In the genomic region with DNA sequence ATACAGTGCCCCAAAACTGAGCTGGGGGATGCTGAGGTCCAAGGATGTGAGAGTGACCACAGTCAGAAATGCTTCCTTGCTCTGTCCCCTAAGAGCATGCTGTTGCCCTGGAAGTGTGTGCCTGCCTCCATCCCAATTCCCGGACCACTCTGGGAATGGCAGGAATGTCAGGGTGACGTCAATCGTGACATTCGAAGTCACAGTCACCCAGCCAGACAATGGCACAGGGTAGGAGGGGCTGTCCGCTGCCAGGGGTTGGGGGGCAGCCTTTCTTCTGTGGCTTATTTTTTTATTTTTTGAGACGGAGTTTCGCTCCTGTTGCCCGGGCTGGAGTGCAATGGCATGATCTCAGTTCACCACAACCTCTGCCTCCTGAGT, we compare ENCODE assay signal across 18 cellular contexts. TPM values are rescaled to one million over a fixed set of nuclear protein-coding genes. Genes with fewer than 3 reads are reported as not detected.
DNase-seq lines count a peak whose midpoint lies in the region; ATAC-seq and TF ChIP-seq lines count a peak whose summit lies in the region.
"Had no signal": no experiment of that assay in that cellular context is flagged by ENCODE, and none has a peak within 500 bp of the region (broad histone marks: within the 10 kb centered on the region; RNA-seq: fewer than 3 reads in every experiment).

No MANE protein-coding gene starts in this region.

- H3K79me2 ChIP-seq in ACC112 (ENCODE audit: control insufficient read depth, insufficient read depth, low read length, unreplicated experiment) (no peaks in the 10 kb centered on the region), fibroblast of lung (ENCODE audit: control insufficient read depth, insufficient read depth, low read length) (peaks cover 6% of the 10 kb centered on the region)

- H3K36me3 ChIP-seq in ACC112 (ENCODE audit: insufficient read depth, low read length) (peaks cover 33% of the 10 kb centered on the region; the same call in 1 of the 2 replicates), fibroblast of lung (ENCODE audit: control insufficient read depth, insufficient read depth, low read length) (peaks cover 51% of the 10 kb centered on the region), rectal smooth muscle tissue (ENCODE audit: control insufficient read depth, insufficient read depth, low read length) (peaks cover 71% of the 10 kb centered on the region)

- peaks cover 22% of the 10 kb centered on the region for H3K4me1 ChIP-seq in ACC112 (ENCODE audit: control insufficient read depth, insufficient read depth, low read length, unreplicated experiment)
- H3K4me1 ChIP-seq in fibroblast of lung (ENCODE audit: control insufficient read depth, extremely low read depth, insufficient read depth, low read length), result peaks cover 31% of the 10 kb centered on the region
- peaks cover 37% of the 10 kb centered on the region for H3K4me1 ChIP-seq in rectal smooth muscle tissue (ENCODE audit: control insufficient read depth, insufficient read depth, low read length)

- no peak overlapping the region for H3K4me2 ChIP-seq in fibroblast of lung (ENCODE audit: extremely low read depth, insufficient read depth, low read length)

- H3K9me3 Mint-ChIP-seq in activated T-helper 17 cell treated with anti-CD3 and anti-CD28 coated beads, Interleukin-2, amount 50 U/mL, for 72 hours, result no peaks in the 10 kb centered on the region

- no peak overlapping the region for H2AFZ ChIP-seq in ACC112 (ENCODE audit: low read length, unreplicated experiment)
- H2AFZ ChIP-seq in fibroblast of lung (ENCODE audit: low read length), result no peak overlapping the region
- H2AFZ ChIP-seq: parathyroid adenoma had no signal

- no peaks in the 10 kb centered on the region for H3K27me3 Mint-ChIP-seq in activated T-helper 17 cell treated with anti-CD3 and anti-CD28 coated beads, Interleukin-2, amount 50 U/mL, for 72 hours

- peak overlapping the region; percentile 34 for H3K4me3 Mint-ChIP-seq in activated T-helper 17 cell treated with anti-CD3 and anti-CD28 coated beads, Interleukin-2, amount 50 U/mL, for 72 hours

- H3K9me3 ChIP-seq in fibroblast of lung (ENCODE audit: control insufficient read depth, insufficient read depth, low read depth, low read length), result no peaks in the 10 kb centered on the region
- H3K9me3 ChIP-seq: upper lobe of right lung had no signal

- H4K20me1 ChIP-seq in fibroblast of lung (ENCODE audit: control insufficient read depth, extremely low read depth, insufficient read depth, low read length), result no peaks in the 10 kb centered on the region

- no peaks in the 10 kb centered on the region for H3K27me3 ChIP-seq in ACC112 (ENCODE audit: insufficient read depth, low read length)
- H3K27me3 ChIP-seq in fibroblast of lung (ENCODE audit: control insufficient read depth, insufficient read depth, low read length), result no peaks in the 10 kb centered on the region
- no peaks in the 10 kb centered on the region for H3K27me3 ChIP-seq in rectal smooth muscle tissue (ENCODE audit: control insufficient read depth, insufficient read depth, low read length)
- H3K27me3 ChIP-seq: upper lobe of right lung had no signal

- peak overlapping the region; percentile 88 for H3K27ac Mint-ChIP-seq in activated T-helper 17 cell treated with anti-CD3 and anti-CD28 coated beads, Interleukin-2, amount 50 U/mL, for 72 hours

- ATAC-seq in activated T-helper 17 cell treated with anti-CD3 and anti-CD28 coated beads, Interleukin-2, amount 50 U/mL, for 72 hours (replicated peaks), result no peak
- ATAC-seq in HG03457 (IDR thresholded peaks at IDR 0.05; ENCODE audit: unreplicated experiment) (no peak), GM21737 (IDR thresholded peaks at IDR 0.05; ENCODE audit: unreplicated experiment) (no peak)
- ATAC-seq: upper lobe of right lung had no signal

- peaks cover 36% of the 10 kb centered on the region for H3K4me1 Mint-ChIP-seq in activated T-helper 17 cell treated with anti-CD3 and anti-CD28 coated beads, Interleukin-2, amount 50 U/mL, for 72 hours

- H3K9ac ChIP-seq in fibroblast of lung (ENCODE audit: insufficient read depth, low read length) (no peak overlapping the region), rectal smooth muscle tissue (ENCODE audit: low read length) (no peak overlapping the region)
- H3K9ac ChIP-seq: parathyroid adenoma had no signal

- no peak for TF ChIP-seq CTCF in fibroblast of lung (conservative IDR thresholded peaks at IDR 0.05 in 1 of 2, IDR thresholded peaks at IDR 0.05 in 1 of 2; ENCODE audit: low read depth in 1 of 2, low read length in 2 of 2)

- peaks cover 100% of the 10 kb centered on the region for H3K36me3 Mint-ChIP-seq in activated T-helper 17 cell treated with anti-CD3 and anti-CD28 coated beads, Interleukin-2, amount 50 U/mL, for 72 hours (ENCODE audit: low read depth)

- DNase-seq in fibroblast of lung (ENCODE audit: low read depth in 2 of 2) (no peak), HuH-7 (ENCODE audit: low spot score) (no peak)
- no peak for DNase-seq in activated naive CD4-positive, alpha-beta T cell treated with Interleukin-2 at 50 U/mL for 16 hours
- DNase-seq: AML-193; DMS 273 treated with DMSO at 0.1 percent for 48 hours; Karpas-422; midbrain; NCI-H1105 treated with DMSO at 0.1 percent for 48 hours; stimulated activated CD4-positive, alpha-beta T cell treated with anti-CD3 and anti-CD28 coated beads, Interleukin-15, amount 100 ng/mL, for 24 hours; T-helper 9 cell; upper lobe of right lung had no signal

- H3K27ac ChIP-seq in ACC112 (ENCODE audit: low read depth, low read length) (peak overlapping the region; percentile 97), fibroblast of lung (ENCODE audit: insufficient read depth, low read length) (peak overlapping the region; percentile 97), rectal smooth muscle tissue (ENCODE audit: low read depth, low read length) (peak overlapping the region; percentile 96)
- H3K27ac ChIP-seq: HL-60, parathyroid adenoma had no signal

- H3K4me3 ChIP-seq in ACC112 (ENCODE audit: low read depth, low read length) (no peak overlapping the region), fibroblast of lung (replicated peaks in 1 of 4; ENCODE audit: control extremely low read depth in 1 of 4, insufficient read depth in 1 of 4, low read depth in 3 of 4, low read length in 4 of 4) (no peak overlapping the region), rectal smooth muscle tissue (ENCODE audit: low read length) (no peak overlapping the region)
- H3K4me3 ChIP-seq: upper lobe of right lung had no signal

RNA-seq across cellular contexts. Expression of a gene that starts 22.3 kb away (rescaled TPM):
- total RNA-seq in activated T-helper 17 cell treated with anti-CD3 and anti-CD28 coated beads, Interleukin-2, amount 50 U/mL, for 72 hours, result 10 to 100 TPM; 34.4 to 68.5 TPM
- 4.6 and 9.9 TPM in 2 replicates for total RNA-seq in fibroblast of lung
- 12.7 and 13.1 TPM in 2 replicates for polyA plus RNA-seq in fibroblast of lung
- polyA plus RNA-seq in fibroblast of lung (2012), result 23.3 and 27.8 TPM in 2 replicates
- polyA minus RNA-seq in fibroblast of lung (ENCODE audit: low replicate concordance), result 30.5 and 45.4 TPM in 2 replicates
